14 cellular contexts compared by ENCODE assay signal in genomic region chr22:47448231-47449035, GRCh38.
"Had no signal": no experiment of that assay in that cellular context is flagged by ENCODE, and none has a peak within 500 bp of the region (broad histone marks: within the 10 kb centered on the region; RNA-seq: fewer than 3 reads in every experiment).

No MANE protein-coding gene starts in this region.

- H3K9me3 ChIP-seq: left lung, ovary, upper lobe of left lung had no signal

- ATAC-seq: heart left ventricle; left lung; naive thymus-derived CD8-positive, alpha-beta T cell; right cardiac atrium; stimulated activated effector memory CD8-positive, alpha-beta T cell treated with anti-CD3 and anti-CD28 coated beads, Interleukin-12 subunit alpha, Interleukin-12 subunit beta, amount 100 ng/mL, for 72 hours; stimulated activated naive CD8-positive, alpha-beta T cell treated with anti-CD3 and anti-CD28 coated beads, Interleukin-15, Interleukin-2, amounts not matched to agents 100 U/mL and 50 U/mL, for 24 hours had no signal

- H3K4me2 ChIP-seq: smooth muscle cell had no signal

- H3K4me3 ChIP-seq: heart left ventricle, left lung, ovary, smooth muscle cell, tibial artery, upper lobe of left lung had no signal

- DNase-seq: heart left ventricle; hippocampal formation; mesendoderm; naive thymus-derived CD8-positive, alpha-beta T cell; ovary; right cardiac atrium; stimulated activated CD4-positive, alpha-beta T cell treated with anti-CD3 and anti-CD28 coated beads, Interleukin-4, amount 100 ng/mL, for 1 hour; stimulated activated CD8-positive, alpha-beta memory T cell treated with anti-CD3 and anti-CD28 coated beads, Interleukin-4, amount 100 ng/mL, for 48 hours; stimulated activated naive CD8-positive, alpha-beta T cell treated with anti-CD3 and anti-CD28 coated beads, Interleukin-15, Interleukin-2, amounts not matched to agents 100 U/mL and 50 U/mL, for 24 hours; tibial artery had no signal

- H3K4me1 ChIP-seq: left lung, tibial artery, upper lobe of left lung had no signal

- H3K36me3 ChIP-seq: heart left ventricle, left lung, ovary, tibial artery, upper lobe of left lung had no signal

- H3K27ac ChIP-seq: heart left ventricle, left lung, ovary, tibial artery, upper lobe of left lung had no signal

- H3K27me3 ChIP-seq: left lung, ovary, upper lobe of left lung had no signal
